ENCODE assay signal across 17 cellular contexts in genomic region chr1:156155760-156156495, GRCh38. TPM values are rescaled to one million over a fixed set of nuclear protein-coding genes. Genes with fewer than 3 reads are reported as not detected.
DNase-seq lines count a peak whose midpoint lies in the region; ATAC-seq, FAIRE-seq and TF ChIP-seq lines count a peak whose summit lies in the region.
"Had no signal": no experiment of that assay in that cellular context is flagged by ENCODE, and none has a peak within 500 bp of the region (broad histone marks: within the 10 kb centered on the region; RNA-seq: fewer than 3 reads in every experiment).

No MANE protein-coding gene starts in this region.

- H4K20me1 ChIP-seq in BLaER1 treated with 17β-estradiol and CSF1 and Interleukin-3, amounts not matched to agents 10 nM and 100 nM = 0 out of 22 replicates have a peak, but pooled peaks cover 0 to 8% (median 0%) of the 10 kb centered on the region in 11 experiments
- H4K20me1 ChIP-seq in SU-DHL-6 (ENCODE audit: low read depth, low read length) (no peaks in the 10 kb centered on the region), H1 (replicated peaks in 1 of 2; ENCODE audit: control insufficient read depth in 1 of 2, insufficient read depth in 2 of 2, low read length in 2 of 2) (no peaks in the 10 kb centered on the region)

- H3K4me3 ChIP-seq in BLaER1 treated with 17β-estradiol and CSF1 and Interleukin-3, amounts not matched to agents 10 nM and 100 nM = peak overlapping the region in 9 of 10 experiments; percentile 28 to 77 (median 64); a peak in 18 of 20 replicates
- peak overlapping the region; percentile 88 for H3K4me3 ChIP-seq in SU-DHL-6 (ENCODE audit: insufficient read depth, low read length, poor library complexity, severe bottlenecking)
- no peak overlapping the region for H3K4me3 ChIP-seq in H1 (ENCODE audit: extremely low read depth in 1 of 4, insufficient read depth in 2 of 4, low read depth in 3 of 4, low read length in 4 of 4)
- no peak overlapping the region for H3K4me3 ChIP-seq in right lobe of liver
- H3K4me3 ChIP-seq: esophagus muscularis mucosa, SJCRH30 had no signal

- H3K4me2 ChIP-seq in BLaER1 treated with 17β-estradiol and CSF1 and Interleukin-3, amounts not matched to agents 10 nM and 100 nM = peak overlapping the region; percentile 85 to 100 (median 96)
- peak overlapping the region; percentile 98 for H3K4me2 ChIP-seq in SU-DHL-6 (ENCODE audit: low read depth, low read length, poor library complexity, severe bottlenecking)
- H3K4me2 ChIP-seq in H1 (ENCODE audit: insufficient read depth in 1 of 2, low read depth in 2 of 2, low read length in 2 of 2) = no peak overlapping the region

- no peak for TF ChIP-seq RAD21 in H1 (IDR thresholded peaks at IDR 0.05 in 1 of 2, conservative IDR thresholded peaks at IDR 0.05 in 1 of 2; ENCODE audit: low read depth in 2 of 2, low read length in 2 of 2)

- peaks cover 40% of the 10 kb centered on the region for H3F3A ChIP-seq in SU-DHL-6 (ENCODE audit: insufficient read depth)

- H2BK120ac ChIP-seq in H1 (replicated peaks; ENCODE audit: low read depth, low read length) = no peak overlapping the region

- peak overlapping the region; percentile 75; the same call in 1 of the 2 replicates for H3K18ac ChIP-seq in H1 (ENCODE audit: extremely low read depth, low read length)

- H3K27me3 ChIP-seq in BLaER1 treated with 17β-estradiol and CSF1 and Interleukin-3, amounts not matched to agents 10 nM and 100 nM = no peaks in the 10 kb centered on the region
- H3K27me3 ChIP-seq in SU-DHL-6 (ENCODE audit: low read length) = no peaks in the 10 kb centered on the region
- no peaks in the 10 kb centered on the region for H3K27me3 ChIP-seq in H1 (replicated peaks in 1 of 4; ENCODE audit: control insufficient read depth in 3 of 4, extremely low read depth in 1 of 4, insufficient read depth in 3 of 4, low read length in 3 of 4)
- H3K27me3 ChIP-seq in right lobe of liver = no peaks in the 10 kb centered on the region
- H3K27me3 ChIP-seq: SJCRH30 had no signal

- TF ChIP-seq CTCF in SU-DHL-6 (IDR thresholded peaks at IDR 0.05; ENCODE audit: insufficient read depth, low read length, poor library complexity, severe bottlenecking) (no peak), H1 (IDR thresholded peaks at IDR 0.05; ENCODE audit: control extremely low read depth in 1 of 3, insufficient read depth in 1 of 3, low read depth in 1 of 3, low read length in 3 of 3) (no peak), right lobe of liver (IDR thresholded peaks at IDR 0.05) (no peak)

- H2BK5ac ChIP-seq in H1 (ENCODE audit: low read depth, low read length) = peak overlapping the region; percentile 55; the same call in 1 of the 2 replicates

- no peak for TF ChIP-seq EP300 in H1 (IDR thresholded peaks at IDR 0.05; ENCODE audit: borderline replicate concordance in 1 of 2, low read depth in 2 of 2, low read length in 2 of 2)

- no peaks in the 10 kb centered on the region for H3K9me3 ChIP-seq in BLaER1 treated with 17β-estradiol and CSF1 and Interleukin-3, amounts not matched to agents 10 nM and 100 nM (replicated peaks in 1 of 11)
- H3K9me3 ChIP-seq in SU-DHL-6 (ENCODE audit: insufficient read depth, low read length) (no peaks in the 10 kb centered on the region), H1 (ENCODE audit: insufficient read depth in 2 of 2, low read depth in 1 of 2, low read length in 1 of 2) (no peaks in the 10 kb centered on the region), right lobe of liver (no peaks in the 10 kb centered on the region)
- H3K9me3 ChIP-seq: esophagus muscularis mucosa, SJCRH30 had no signal

- intact Hi-C loops in right lobe of liver (cut with DNase I) = no loop called here

- H3K23me2 ChIP-seq in H1 (ENCODE audit: low read depth, low read length) = peaks cover 4% of the 10 kb centered on the region; the same call in 1 of the 2 replicates

- ATAC-seq in HG03432 (IDR thresholded peaks at IDR 0.05; ENCODE audit: unreplicated experiment) (no peak), right lobe of liver (no peak)
- ATAC-seq: left cardiac atrium, WTC11 had no signal

- CTCF ChIA-PET in H1 (lab: Charles Lee; ENCODE audit: partially characterized antibody) = interaction anchor here (0.9 to 32.8 kb wide), 7 partner anchors 10 to 85 kb away, joined by 4 to 1265 read pairs (median 4); partner anchors contain the start of genes BGLAP and PAQR6

- no peak overlapping the region for H3K14ac ChIP-seq in H1 (ENCODE audit: insufficient read length)

- H2BK15ac ChIP-seq in H1 (ENCODE audit: low read length) = 0 out of 2 replicates have a peak overlapping the region, but pooled peaks have one; percentile 63

- DNase-seq in GDM1 (lab: John Stamatoyannopoulos, UW) = peak; percentile 17
- no peak for DNase-seq in H1 (ENCODE audit: low read depth in 1 of 2, low spot score in 2 of 2)
- no peak for DNase-seq in AG08395 (ENCODE audit: low spot score)
- DNase-seq in DMS79 (lab: John Stamatoyannopoulos, UW) = no peak
- no peak for DNase-seq in right lobe of liver
- DNase-seq: activated gamma-delta T cell treated with Interleukin-2 at 50 U/mL for 16 hours, KG1, left cardiac atrium, NCI-H1930, NCI-H82, SJCRH30 had no signal

- H2AFZ ChIP-seq in SU-DHL-6 (ENCODE audit: low read depth, low read length, severe bottlenecking) = no peak overlapping the region
- no peak overlapping the region for H2AFZ ChIP-seq in H1 (ENCODE audit: low read length)

- H4K91ac ChIP-seq in H1 (replicated peaks; ENCODE audit: insufficient read length, low read length) = peak overlapping the region; percentile 69

- no peak overlapping the region; the same call in 1 of the 2 replicates for H2AK5ac ChIP-seq in H1 (ENCODE audit: low read depth, low read length)

- H3K79me2 ChIP-seq in SU-DHL-6 (ENCODE audit: insufficient read depth, low read length) = peaks cover 55% of the 10 kb centered on the region
- H3K79me2 ChIP-seq in H1 (ENCODE audit: control insufficient read depth in 1 of 2, insufficient read depth in 2 of 2, low read length in 2 of 2) = no peaks in the 10 kb centered on the region

- H3K56ac ChIP-seq in H1 (replicated peaks; ENCODE audit: insufficient read length, low read depth, low read length) = no peak overlapping the region

- no peaks in the 10 kb centered on the region for H3K9me2 ChIP-seq in SU-DHL-6 (replicated peaks; ENCODE audit: insufficient read depth, low read length)

- H4K8ac ChIP-seq in H1 (ENCODE audit: extremely low read depth, insufficient read depth, low read length) = 0 out of 2 replicates have a peak overlapping the region, but pooled peaks have one; percentile 8

- peaks cover 87 to 100% (median 95%) of the 10 kb centered on the region in 10 experiments for H3K4me1 ChIP-seq in BLaER1 treated with 17β-estradiol and CSF1 and Interleukin-3, amounts not matched to agents 10 nM and 100 nM
- peaks cover 11 to 24% (median 13%) of the 10 kb centered on the region in 4 experiments for H3K4me1 ChIP-seq in H1 (replicated peaks in 1 of 4; ENCODE audit: control insufficient read depth in 3 of 4, insufficient read depth in 4 of 4, low read length in 3 of 4)
- H3K4me1 ChIP-seq in right lobe of liver = no peaks in the 10 kb centered on the region

- 0 out of 2 replicates have a peak overlapping the region, but pooled peaks have one; percentile 17 for H2BK20ac ChIP-seq in H1 (ENCODE audit: low read length)

- 88% methylated on average over 11 of the region's 11 CpGs; no CpG with 5 or more reads in 1 of the 2 experiments for WGBS in H1 (ENCODE audit: extremely low coverage in 1 of 2, insufficient coverage in 1 of 2, insufficient read length in 1 of 2, insufficient replicate concordance in 2 of 2, low coverage in 1 of 2, low lambda C conversion rate in 2 of 2, missing lambda C conversion rate in 1 of 2), 2 experiments
- WGBS in right lobe of liver (ENCODE audit: insufficient coverage, low coverage, low lambda C conversion rate, missing lambda C conversion rate) = 74% methylated on average over 8 of the region's 11 CpGs

- POLR2A ChIA-PET in H1 (lab: Charles Lee; ENCODE audit: partially characterized antibody) = interaction anchor here (0.8 to 3.4 kb wide), 6 partner anchors 14 to 87 kb away, joined by 3 to 13 read pairs (median 3); partner anchors contain the start of gene PMF1

- H3K9ac ChIP-seq in BLaER1 treated with 17β-estradiol and CSF1 and Interleukin-3, amounts not matched to agents 10 nM and 100 nM = peak overlapping the region; percentile 75 to 89 (median 81)
- peak overlapping the region; percentile 85 for H3K9ac ChIP-seq in SU-DHL-6 (ENCODE audit: low read length)
- no peak overlapping the region for H3K9ac ChIP-seq in H1 (replicated peaks in 1 of 4; ENCODE audit: extremely low read depth in 1 of 4, low read depth in 3 of 4, low read length in 3 of 4)

- no peak overlapping the region for H3K23ac ChIP-seq in H1 (ENCODE audit: insufficient read length)

- H3K36me3 ChIP-seq in BLaER1 treated with 17β-estradiol and CSF1 and Interleukin-3, amounts not matched to agents 10 nM and 100 nM = peaks cover 0 to 45% (median 33%) of the 10 kb centered on the region in 11 experiments; a peak in 15 of 22 replicates
- H3K36me3 ChIP-seq in SU-DHL-6 (ENCODE audit: low read length) (peaks cover 16% of the 10 kb centered on the region; the same call in 1 of the 2 replicates), H1 (ENCODE audit: control insufficient read depth in 2 of 4, insufficient read depth in 4 of 4, low read length in 3 of 4) (no peaks in the 10 kb centered on the region), right lobe of liver (no peaks in the 10 kb centered on the region)
- H3K36me3 ChIP-seq: esophagus muscularis mucosa, SJCRH30 had no signal

- no peak overlapping the region for H4K5ac ChIP-seq in H1 (ENCODE audit: insufficient read length, low read depth, low read length)

- H2BK12ac ChIP-seq in H1 (ENCODE audit: low read depth, low read length) = no peak overlapping the region

- FAIRE-seq in H1 (lab: Jason Lieb, UNC) = no peak
- FAIRE-seq: G401.6 had no signal

- TF ChIP-seq POLR2A in H1 (IDR thresholded peaks at IDR 0.05; ENCODE audit: control extremely low read depth in 1 of 2, low read depth in 2 of 2, low read length in 2 of 2) (no peak), right lobe of liver (IDR thresholded peaks at IDR 0.05) (no peak)

- no peak overlapping the region for H3K4ac ChIP-seq in H1 (replicated peaks; ENCODE audit: insufficient read length, low read depth, low read length)

- H3K79me1 ChIP-seq in H1 (ENCODE audit: low read depth, low read length) = no peaks in the 10 kb centered on the region

- peak overlapping the region; percentile 76 to 93 (median 87) for H3K27ac ChIP-seq in BLaER1 treated with 17β-estradiol and CSF1 and Interleukin-3, amounts not matched to agents 10 nM and 100 nM
- peak overlapping the region; percentile 94 for H3K27ac ChIP-seq in SU-DHL-6 (ENCODE audit: low read depth, low read length)
- H3K27ac ChIP-seq in H1 (ENCODE audit: low read depth, low read length) = no peak overlapping the region
- H3K27ac ChIP-seq in right lobe of liver = no peak overlapping the region
- H3K27ac ChIP-seq: esophagus muscularis mucosa, SJCRH30 had no signal

RNA-seq across cellular contexts. Expression of gene SEMA4A, which starts 2.5 kb away (rescaled TPM):
- 5.9 and 7.3 TPM in 2 replicates for total RNA-seq in H1 (2021; fragmentation: NEBNext Ultra II Directional; extraction: Animal tissue kit (Norgen Biotek cat#: 25700))
- 10.6 and 12.0 TPM in 2 replicates for polyA plus RNA-seq in H1 (2011; rRNA removed)
- 10.3 TPM for polyA plus RNA-seq in H1 (2011; cell fraction: cytosol; rRNA removed)
- polyA plus RNA-seq in H1 (2011; cell fraction: nucleus; rRNA removed) = 27.7 TPM
- polyA plus RNA-seq in H1 (2012, experiment 1 of 2) = 5.9 to 11.9 TPM (median 8.7 TPM) in 4 replicates
- polyA plus RNA-seq in H1 (2012, experiment 2 of 2) = 6.4 TPM
- polyA plus RNA-seq in H1 (2013, experiment 1 of 2) = 6.5 TPM
- polyA plus RNA-seq in H1 (2013, experiment 2 of 2) = 6.3 TPM
- polyA minus RNA-seq in H1 (2011; rRNA and poly(A)+ RNA removed) = 11.9 TPM in 2 replicates
- 12.0 TPM for polyA minus RNA-seq in H1 (2011; cell fraction: cytosol; rRNA and poly(A)+ RNA removed)
- polyA minus RNA-seq in H1 (2011; cell fraction: nucleus; rRNA and poly(A)+ RNA removed) = 15.1 TPM
- total RNA-seq in right lobe of liver = 1 to 10 TPM in 4 of 6 experiments, under 1 TPM in 2; 0.62 to 2.6 (median 1.3) TPM

RNA-seq across cellular contexts. Expression of gene SLC25A44, which starts 38.0 kb away (rescaled TPM):
- total RNA-seq in H1 (2021; fragmentation: NEBNext Ultra II Directional; extraction: Animal tissue kit (Norgen Biotek cat#: 25700)) = 23.4 and 31.4 TPM in 2 replicates
- 27.0 and 32.1 TPM in 2 replicates for polyA plus RNA-seq in H1 (2011; rRNA removed)
- polyA plus RNA-seq in H1 (2011; cell fraction: cytosol; rRNA removed) = 26.1 TPM
- 19.4 TPM for polyA plus RNA-seq in H1 (2011; cell fraction: nucleus; rRNA removed)
- polyA plus RNA-seq in H1 (2012, experiment 1 of 2) = 21.8 to 26.9 TPM (median 25.5 TPM) in 4 replicates
- 11.2 TPM for polyA plus RNA-seq in H1 (2012, experiment 2 of 2)
- 19.3 TPM for polyA plus RNA-seq in H1 (2013, experiment 1 of 2)
- 21.1 TPM for polyA plus RNA-seq in H1 (2013, experiment 2 of 2)
- 50.6 and 53.0 TPM in 2 replicates for polyA minus RNA-seq in H1 (2011; rRNA and poly(A)+ RNA removed)
- 18.2 TPM for polyA minus RNA-seq in H1 (2011; cell fraction: cytosol; rRNA and poly(A)+ RNA removed)
- polyA minus RNA-seq in H1 (2011; cell fraction: nucleus; rRNA and poly(A)+ RNA removed) = 15.3 TPM
- 10 to 100 TPM; 19.1 to 30.5 (median 20.0) TPM for total RNA-seq in right lobe of liver

RNA-seq across cellular contexts. Expression of gene LMNA, which starts 41.4 kb away (rescaled TPM):
- total RNA-seq in H1 (2021; fragmentation: NEBNext Ultra II Directional; extraction: Animal tissue kit (Norgen Biotek cat#: 25700)) = 46.8 and 48.0 TPM in 2 replicates
- polyA plus RNA-seq in H1 (2011; rRNA removed) = 25.8 and 38.3 TPM in 2 replicates
- 33.6 TPM for polyA plus RNA-seq in H1 (2011; cell fraction: cytosol; rRNA removed)
- 78.1 TPM for polyA plus RNA-seq in H1 (2011; cell fraction: nucleus; rRNA removed)
- 36.7 to 43.4 TPM (median 39.1 TPM) in 4 replicates for polyA plus RNA-seq in H1 (2012, experiment 1 of 2)
- 56.7 TPM for polyA plus RNA-seq in H1 (2012, experiment 2 of 2)
- 34.7 TPM for polyA plus RNA-seq in H1 (2013, experiment 1 of 2)
- 32.6 TPM for polyA plus RNA-seq in H1 (2013, experiment 2 of 2)
- polyA minus RNA-seq in H1 (2011; rRNA and poly(A)+ RNA removed) = 15.1 and 20.9 TPM in 2 replicates
- 33.7 TPM for polyA minus RNA-seq in H1 (2011; cell fraction: cytosol; rRNA and poly(A)+ RNA removed)
- 28.1 TPM for polyA minus RNA-seq in H1 (2011; cell fraction: nucleus; rRNA and poly(A)+ RNA removed)
- 100 to 1,000 TPM in 3 of 6 experiments, 10 to 100 TPM in 3; 79.4 to 129 (median 98.8) TPM for total RNA-seq in right lobe of liver

RNA-seq across cellular contexts. Expression of gene PMF1, which starts 56.9 kb away (rescaled TPM):
- total RNA-seq in H1 (2021; fragmentation: NEBNext Ultra II Directional; extraction: Animal tissue kit (Norgen Biotek cat#: 25700)) = 113 and 116 TPM in 2 replicates
- 296 and 337 TPM in 2 replicates for polyA plus RNA-seq in H1 (2011; rRNA removed)
- polyA plus RNA-seq in H1 (2011; cell fraction: cytosol; rRNA removed) = 245 TPM
- 147 TPM for polyA plus RNA-seq in H1 (2011; cell fraction: nucleus; rRNA removed)
- polyA plus RNA-seq in H1 (2012, experiment 1 of 2) = 99.8 to 147 TPM (median 136 TPM) in 4 replicates
- 165 TPM for polyA plus RNA-seq in H1 (2012, experiment 2 of 2)
- 91.8 TPM for polyA plus RNA-seq in H1 (2013, experiment 1 of 2)
- polyA plus RNA-seq in H1 (2013, experiment 2 of 2) = 90.0 TPM
- polyA minus RNA-seq in H1 (2011; rRNA and poly(A)+ RNA removed) = 59.3 and 61.4 TPM in 2 replicates
- polyA minus RNA-seq in H1 (2011; cell fraction: cytosol; rRNA and poly(A)+ RNA removed) = 43.6 TPM
- 23.0 TPM for polyA minus RNA-seq in H1 (2011; cell fraction: nucleus; rRNA and poly(A)+ RNA removed)
- 10 to 100 TPM; 21.8 to 33.8 (median 24.8) TPM for total RNA-seq in right lobe of liver

Comparison
In these comparisons a context has a peak if more than half of its experiments do, and no peak if none do; other contexts are left out.
1. H3K27ac ChIP-seq: peak in BLaER1 treated with 17β-estradiol and CSF1 and Interleukin-3, amounts not matched to agents 10 nM and 100 nM (11 of 11) and SU-DHL-6 (single experiment); none in H1 (single experiment) and right lobe of liver (0 of 3).
2. H3K4me2 ChIP-seq: peak in BLaER1 treated with 17β-estradiol and CSF1 and Interleukin-3, amounts not matched to agents 10 nM and 100 nM (11 of 11) and SU-DHL-6 (single experiment); none in H1 (0 of 2).
3. H3K4me3 ChIP-seq: peak in BLaER1 treated with 17β-estradiol and CSF1 and Interleukin-3, amounts not matched to agents 10 nM and 100 nM (9 of 10) and SU-DHL-6 (single experiment); none in H1 (0 of 4) and right lobe of liver (0 of 3).
4. H3K9ac ChIP-seq: peak in BLaER1 treated with 17β-estradiol and CSF1 and Interleukin-3, amounts not matched to agents 10 nM and 100 nM (11 of 11) and SU-DHL-6 (single experiment); none in H1 (0 of 4).